7 cellular contexts compared by ENCODE assay signal in genomic region chr2:95948039-95948438, GRCh38. TPM values are rescaled to one million over a fixed set of nuclear protein-coding genes. Genes with fewer than 3 reads are reported as not detected.
DNase-seq lines count a peak whose midpoint lies in the region; ATAC-seq, FAIRE-seq and TF ChIP-seq lines count a peak whose summit lies in the region.
"Not testable (repeated sequence)": the region's sequence is repeated elsewhere in the genome, so short reads cannot be mapped to it uniquely, and the experiment has no call there.

No MANE protein-coding gene starts in this region.

- not testable (repeated sequence) for H3K4me2 ChIP-seq in IMR-90 (ENCODE audit: low read depth, low read length); astrocyte (ENCODE audit: low read length)

- intact Hi-C loops in IMR-90 (cut with micrococcal nuclease), result loop anchor here (10.0 kb wide), 1 partner anchor 713 kb away; no protein-coding TSS in a partner anchor

- not testable (repeated sequence) for H3K14ac ChIP-seq in IMR-90 (replicated peaks; ENCODE audit: low read depth, low read length)

- not testable (repeated sequence) for TF ChIP-seq CTCF in IMR-90 (conservative IDR thresholded peaks at IDR 0.05; ENCODE audit: low read depth, low read length); astrocyte (IDR thresholded peaks at IDR 0.05; ENCODE audit: insufficient read depth, low read depth, low read length); choroid plexus epithelial cell (conservative IDR thresholded peaks at IDR 0.05; ENCODE audit: low read depth, low read length); fibroblast of mammary gland (conservative IDR thresholded peaks at IDR 0.05; ENCODE audit: control insufficient read depth, insufficient read depth, low read depth, low read length); retinal pigment epithelial cell (conservative IDR thresholded peaks at IDR 0.05; ENCODE audit: low read depth, low read length)

- not testable (repeated sequence) for H3K18ac ChIP-seq in IMR-90 (ENCODE audit: low read depth, low read length)

- WGBS in IMR-90 (ENCODE audit: extremely low coverage in 2 of 2, insufficient read length in 1 of 2), 2 experiments, result no CpG with 5 or more reads among the region's 1 CpG

- TF ChIP-seq POLR2A in IMR-90 (IDR thresholded peaks at IDR 0.05; ENCODE audit: low read depth, low read length), result not testable (repeated sequence)

- H3K23ac ChIP-seq in IMR-90 (ENCODE audit: low read depth, low read length), result not testable (repeated sequence)

- H3K9me3 Mint-ChIP-seq in astrocyte (ENCODE audit: unreplicated experiment), result not testable (repeated sequence)

- not testable (repeated sequence) for H3K27ac Mint-ChIP-seq in astrocyte (ENCODE audit: unreplicated experiment)

- H3K9me1 ChIP-seq in IMR-90 (ENCODE audit: insufficient read depth, low read length), result not testable (repeated sequence)

- H3K79me1 ChIP-seq in IMR-90 (ENCODE audit: low read depth in 1 of 2, low read length in 2 of 2), result not testable (repeated sequence)

- H3K27ac ChIP-seq in IMR-90 (ENCODE audit: insufficient read depth, low read length); astrocyte (ENCODE audit: low read depth, low read length): not testable (repeated sequence)

- CTCF ChIA-PET in IMR-90 (lab: Yijun Ruan, JAX), result not testable (repeated sequence)

- H4K20me1 ChIP-seq in IMR-90 (ENCODE audit: insufficient read depth, low read length); astrocyte (ENCODE audit: insufficient read depth, low read length): not testable (repeated sequence)

- not testable (repeated sequence) for H2AK9ac ChIP-seq in IMR-90 (replicated peaks; ENCODE audit: low read depth, low read length, poor library complexity)

- not testable (repeated sequence) for FAIRE-seq in astrocyte (lab: Jason Lieb, UNC)

- H2BK20ac ChIP-seq in IMR-90 (ENCODE audit: low read depth, low read length), result not testable (repeated sequence)

- H4K91ac ChIP-seq in IMR-90 (ENCODE audit: insufficient read depth, low read depth, low read length), result not testable (repeated sequence)

- H3K4me1 ChIP-seq in IMR-90 (ENCODE audit: control insufficient read depth, insufficient read depth, low read length); astrocyte (ENCODE audit: insufficient read depth, low read length): not testable (repeated sequence)

- not testable (repeated sequence) for H3K9me3 ChIP-seq in IMR-90 (ENCODE audit: control insufficient read depth, insufficient read depth, low read length); astrocyte (ENCODE audit: insufficient read depth, low read depth, low read length)

- H3K36me3 Mint-ChIP-seq in astrocyte (ENCODE audit: low read depth, unreplicated experiment), result not testable (repeated sequence)

- H3K4me3 ChIP-seq in IMR-90 (ENCODE audit: insufficient read depth, low read depth, low read length); astrocyte (ENCODE audit: insufficient read depth, low read depth, low read length); choroid plexus epithelial cell (ENCODE audit: low read depth, low read length); fibroblast of mammary gland (ENCODE audit: control insufficient read depth, low read depth, low read length); retinal pigment epithelial cell (ENCODE audit: low read length): not testable (repeated sequence)

- H2AFZ ChIP-seq in IMR-90 (replicated peaks; ENCODE audit: low read length, poor library complexity); astrocyte (ENCODE audit: low read depth, low read length): not testable (repeated sequence)

- H3K4me3 Mint-ChIP-seq in astrocyte (ENCODE audit: unreplicated experiment), result not testable (repeated sequence)

- H3K36me3 ChIP-seq in IMR-90 (ENCODE audit: control insufficient read depth, insufficient read depth, low read length); astrocyte (ENCODE audit: insufficient read depth, low read length): not testable (repeated sequence)

- not testable (repeated sequence) for H2BK15ac ChIP-seq in IMR-90 (ENCODE audit: low read depth, low read length)

- ATAC-seq in IMR-90 (ENCODE audit: low read depth), result not testable (repeated sequence)

- not testable (repeated sequence) for H3K9ac ChIP-seq in IMR-90 (ENCODE audit: low read depth, low read length); astrocyte (ENCODE audit: low read length)

- not testable (repeated sequence) for BruUV-seq in IMR-90 (replicated peaks; lab: Mats Ljungman, UMichigan)

- dilution Hi-C loops in IMR-90 (cut with HindIII; ENCODE audit: low sequenced_read_pairs, unreplicated experiment), result not testable (repeated sequence)

- not testable (repeated sequence) for H3K4ac ChIP-seq in IMR-90 (ENCODE audit: low read depth, low read length)

- H3K56ac ChIP-seq in IMR-90 (ENCODE audit: extremely low read depth, insufficient read depth, low read length), result not testable (repeated sequence)

- peak; percentile 68 for DNase-seq in ELR (ENCODE audit: low read depth)
- DNase-seq in IMR-90, result peak; percentile 66
- DNase-seq in astrocyte (ENCODE audit: low read depth), result peak; percentile 25
- peak; percentile 66 for DNase-seq in choroid plexus epithelial cell (ENCODE audit: low read depth)
- peak; percentile 27 for DNase-seq in fibroblast of mammary gland (ENCODE audit: low read depth)
- peak; percentile 13 for DNase-seq in foreskin melanocyte
- DNase-seq in retinal pigment epithelial cell (ENCODE audit: low read depth), result peak; percentile 12

- not testable (repeated sequence) for H2BK120ac ChIP-seq in IMR-90 (ENCODE audit: low read depth, low read length)

- not testable (repeated sequence) for H4K8ac ChIP-seq in IMR-90 (ENCODE audit: low read depth in 2 of 2, low read length in 2 of 2)

- POLR2A ChIA-PET in IMR-90 (lab: Charles Lee; ENCODE audit: unreplicated experiment), result not testable (repeated sequence)

- not testable (repeated sequence) for H3K4me1 Mint-ChIP-seq in astrocyte (ENCODE audit: low read depth, unreplicated experiment)

- not testable (repeated sequence) for H4K5ac ChIP-seq in IMR-90 (ENCODE audit: low read depth, low read length)

- TF ChIP-seq RAD21 in IMR-90 (IDR thresholded peaks at IDR 0.05; ENCODE audit: low read length), result not testable (repeated sequence)

- not testable (repeated sequence) for H2AK5ac ChIP-seq in IMR-90 (ENCODE audit: low read depth, low read length)

- not testable (repeated sequence) for H2BK5ac ChIP-seq in IMR-90 (ENCODE audit: low read depth, low read length, poor library complexity, severe bottlenecking)

- not testable (repeated sequence) for H3K79me2 ChIP-seq in astrocyte (ENCODE audit: insufficient read depth, low read length)

- in situ Hi-C loops in IMR-90 (cut with MboI; ENCODE audit: low sequenced_read_pairs), result not testable (repeated sequence)

- H3K27me3 Mint-ChIP-seq in astrocyte (ENCODE audit: low read depth, unreplicated experiment), result not testable (repeated sequence)

- H3K27me3 ChIP-seq in IMR-90 (ENCODE audit: control insufficient read depth, insufficient read depth, low read length); astrocyte (ENCODE audit: insufficient read depth, low read length): not testable (repeated sequence)

RNA-seq across cellular contexts. Expression of gene ANKRD36C, which starts 43.6 kb away (rescaled TPM):
- total RNA-seq in IMR-90 (2012; rRNA removed), result 27.1 and 32.8 TPM in 2 replicates
- 1.5 and 2.2 TPM in 2 replicates for polyA plus RNA-seq in IMR-90 (2012; rRNA removed)
- polyA plus RNA-seq in IMR-90 (2012; cell fraction: cytosol; rRNA removed), result 0.19 and 0.25 TPM in 2 replicates
- 1.2 and 7.6 TPM in 2 replicates for polyA plus RNA-seq in IMR-90 (2012; cell fraction: nucleus; rRNA removed; ENCODE audit: low replicate concordance)
- 23.3 and 24.7 TPM in 2 replicates for total RNA-seq in astrocyte

Comparison
In these comparisons a context has a peak if more than half of its experiments do, and no peak if none do; other contexts are left out.
1. DNase-seq: peak in every context shown above with its lines; median percentile 68 in ELR; 66 in IMR-90; 66 in choroid plexus epithelial cell; 27 in fibroblast of mammary gland; 25 in astrocyte; 13 in foreskin melanocyte; 12 in retinal pigment epithelial cell.